In genomic region chr3:189780556-189781270, GRCh38 we compare ENCODE assay signal across 19 cellular contexts.
"Had no signal": no experiment of that assay in that cellular context is flagged by ENCODE, and none has a peak within 500 bp of the region (broad histone marks: within the 10 kb centered on the region; RNA-seq: fewer than 3 reads in every experiment).

No MANE protein-coding gene starts in this region.

- DNase-seq: central memory CD4-positive, alpha-beta T cell; effector memory CD4-positive, alpha-beta T cell; head of caudate nucleus; hippocampal formation; kidney glomerular epithelial cell; mammary epithelial cell; naive thymus-derived CD8-positive, alpha-beta T cell; right cardiac atrium; spleen; stimulated activated CD4-positive, alpha-beta T cell treated with anti-CD3 and anti-CD28 coated beads, Interleukin-15, amount 100 ng/mL, for 24 hours; stimulated activated CD4-positive, alpha-beta T cell treated with anti-CD3 and anti-CD28 coated beads, Interleukin-1b, Interleukin-23, amount 100 ng/mL, for 48 hours; stimulated activated CD4-positive, alpha-beta T cell treated with anti-CD3 and anti-CD28 coated beads, Interleukin-4, amount 100 ng/mL, for 4 hours; stimulated activated naive B cell treated with anti-CD40 and anti-IgM and Interleukin-4, amounts not matched to agents 10 μg/mL and 1 μg/mL and 100 μg/mL, for 72 hours; stimulated activated naive CD8-positive, alpha-beta T cell treated with anti-CD3 and anti-CD28 coated beads, Interleukin-15, amount 100 ng/mL, for 72 hours had no signal

- H3K36me3 Mint-ChIP-seq: naive thymus-derived CD8-positive, alpha-beta T cell; stimulated activated naive B cell treated with anti-CD40 and anti-IgM and Interleukin-4, amounts not matched to agents 10 μg/mL and 1 μg/mL and 100 μg/mL, for 72 hours; type B pancreatic cell had no signal

- H3K9me3 ChIP-seq: spleen, thoracic aorta had no signal

- H3K27ac ChIP-seq: foreskin keratinocyte, spleen, thoracic aorta had no signal

- ATAC-seq: foreskin keratinocyte; left lobe of liver; naive thymus-derived CD8-positive, alpha-beta T cell; right cardiac atrium; stimulated activated naive B cell treated with anti-CD40 and anti-IgM and Interleukin-4, amounts not matched to agents 10 μg/mL and 1 μg/mL and 100 μg/mL, for 72 hours; stimulated activated naive CD8-positive, alpha-beta T cell treated with anti-CD3 and anti-CD28 coated beads, Interleukin-15, amount 100 ng/mL, for 72 hours had no signal

- H3K4me1 Mint-ChIP-seq: naive thymus-derived CD8-positive, alpha-beta T cell; stimulated activated naive B cell treated with anti-CD40 and anti-IgM and Interleukin-4, amounts not matched to agents 10 μg/mL and 1 μg/mL and 100 μg/mL, for 72 hours had no signal

- H3K36me3 ChIP-seq: spleen, thoracic aorta had no signal

- H3K27me3 Mint-ChIP-seq: stimulated activated naive B cell treated with anti-CD40 and anti-IgM and Interleukin-4, amounts not matched to agents 10 μg/mL and 1 μg/mL and 100 μg/mL, for 72 hours; stimulated activated naive CD8-positive, alpha-beta T cell treated with anti-CD3 and anti-CD28 coated beads, Interleukin-15, amount 100 ng/mL, for 72 hours; type B pancreatic cell had no signal

- H3K27me3 ChIP-seq: foreskin keratinocyte, spleen had no signal

- H3K4me3 ChIP-seq: spleen, thoracic aorta had no signal

- H3K9me3 Mint-ChIP-seq: neural crest cell; stimulated activated naive B cell treated with anti-CD40 and anti-IgM and Interleukin-4, amounts not matched to agents 10 μg/mL and 1 μg/mL and 100 μg/mL, for 72 hours had no signal

- H3K27ac Mint-ChIP-seq: naive thymus-derived CD8-positive, alpha-beta T cell; stimulated activated naive B cell treated with anti-CD40 and anti-IgM and Interleukin-4, amounts not matched to agents 10 μg/mL and 1 μg/mL and 100 μg/mL, for 72 hours; stimulated activated naive CD8-positive, alpha-beta T cell treated with anti-CD3 and anti-CD28 coated beads, Interleukin-15, amount 100 ng/mL, for 72 hours; type B pancreatic cell had no signal

- H3K4me3 Mint-ChIP-seq: naive thymus-derived CD8-positive, alpha-beta T cell; neural crest cell; stimulated activated naive B cell treated with anti-CD40 and anti-IgM and Interleukin-4, amounts not matched to agents 10 μg/mL and 1 μg/mL and 100 μg/mL, for 72 hours; stimulated activated naive CD8-positive, alpha-beta T cell treated with anti-CD3 and anti-CD28 coated beads, Interleukin-15, amount 100 ng/mL, for 72 hours; type B pancreatic cell had no signal
